ENCODE assay signal across 23 cellular contexts in genomic region chr6:169943521-169944337, GRCh38.
"Had no signal": no experiment of that assay in that cellular context is flagged by ENCODE, and none has a peak within 500 bp of the region (broad histone marks: within the 10 kb centered on the region; RNA-seq: fewer than 3 reads in every experiment).

No MANE protein-coding gene starts in this region.

- H3K4me1 Mint-ChIP-seq: naive B cell had no signal

- DNase-seq: cortex of kidney; effector memory CD8-positive, alpha-beta T cell; foreskin fibroblast; gastrocnemius medialis; head of caudate nucleus; mesenchymal stem cell; mucosa of descending colon; naive B cell; pancreas; retina; right lobe of liver; small intestine; stimulated activated CD4-positive, alpha-beta T cell treated with anti-CD3 and anti-CD28 coated beads, Interleukin-15, amount 100 ng/mL, for 24 hours; stimulated activated CD4-positive, alpha-beta T cell treated with anti-CD3 and anti-CD28 coated beads, Interleukin-2, amount 100 ng/mL, for 48 hours; stimulated activated naive CD4-positive, alpha-beta T cell; substantia nigra; testis; tibial artery had no signal

- H3K36me3 ChIP-seq: gastrocnemius medialis, neutrophil, pancreas, right lobe of liver, tibial artery had no signal

- ATAC-seq: effector memory CD8-positive, alpha-beta T cell; gastrocnemius medialis; mucosa of descending colon; natural killer cell treated with Interleukin-12 subunit alpha and Interleukin-12 subunit beta and Interleukin-15 and Interleukin-18, amount 100 ng/mL, for 72 hours had no signal

- H3K27ac ChIP-seq: gastrocnemius medialis, neutrophil, pancreas, right lobe of liver, testis, tibial artery had no signal

- H3K27me3 ChIP-seq: gastrocnemius medialis, pancreas, right lobe of liver, testis had no signal

- H3K9me3 ChIP-seq: gastrocnemius medialis, neutrophil, pancreas, testis had no signal

- H3K4me3 Mint-ChIP-seq: effector memory CD8-positive, alpha-beta T cell; mesothelial cell of epicardium; naive B cell; natural killer cell treated with Interleukin-12 subunit alpha and Interleukin-12 subunit beta and Interleukin-15 and Interleukin-18, amount 100 ng/mL, for 72 hours; neural crest cell; type B pancreatic cell had no signal

- H3K36me3 Mint-ChIP-seq: type B pancreatic cell had no signal

- H3K27ac Mint-ChIP-seq: effector memory CD8-positive, alpha-beta T cell; mesothelial cell of epicardium; natural killer cell treated with Interleukin-12 subunit alpha and Interleukin-12 subunit beta and Interleukin-15 and Interleukin-18, amount 100 ng/mL, for 72 hours; type B pancreatic cell had no signal

- H3K4me1 ChIP-seq: gastrocnemius medialis, right lobe of liver, testis, tibial artery had no signal

- H3K4me3 ChIP-seq: gastrocnemius medialis, mucosa of descending colon, pancreas, right lobe of liver, testis, tibial artery had no signal
